ENCODE assay signal across 19 cellular contexts in the genomic region with DNA sequence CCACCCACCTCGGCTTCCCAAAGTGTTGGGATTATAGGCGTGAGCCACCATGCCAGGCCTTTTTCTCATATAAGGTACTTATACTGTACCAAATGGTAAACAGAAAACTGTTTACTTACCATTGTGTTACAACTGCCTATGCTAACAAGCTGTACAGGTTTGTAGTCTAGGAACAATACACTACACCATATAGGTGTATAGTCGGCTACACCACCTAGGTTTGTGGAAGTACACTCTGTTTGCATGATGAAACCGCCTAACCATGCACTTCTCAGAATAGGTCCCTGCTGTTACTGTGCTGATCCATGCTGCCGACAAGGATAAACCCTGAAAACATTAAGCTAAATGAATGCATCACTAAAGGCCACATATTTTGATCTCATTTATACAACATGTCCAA. TPM values are rescaled to one million over a fixed set of nuclear protein-coding genes. Genes with fewer than 3 reads are reported as not detected.
DNase-seq lines count a peak whose midpoint lies in the region; ATAC-seq, FAIRE-seq and TF ChIP-seq lines count a peak whose summit lies in the region.
"Had no signal": no experiment of that assay in that cellular context is flagged by ENCODE, and none has a peak within 500 bp of the region (broad histone marks: within the 10 kb centered on the region; RNA-seq: fewer than 3 reads in every experiment).

No MANE protein-coding gene starts in this region.

- peaks cover 17% of the 10 kb centered on the region for H3K4me1 ChIP-seq in HepG2 (ENCODE audit: insufficient read depth, low read length)
- H3K4me1 ChIP-seq: BLaER1 had no signal

- FAIRE-seq in HepG2 (lab: Jason Lieb, UNC): no peak
- FAIRE-seq: A204.1, H1 had no signal

- in situ Hi-C loops in HepG2 (cut with HindIII; ENCODE audit: extremely low pct_ligation_motif_present, low pct_unique_long_range_greater_than_20kb): no loop called here

- BruUV-seq in HepG2 (replicated peaks; lab: Mats Ljungman, UMichigan): no TSS peak

- DNase-seq in activated CD8-positive, alpha-beta T cell treated with anti-CD3 and anti-CD28 coated beads for 36 hours: no peak
- DNase-seq in activated CD8-positive, alpha-beta T cell treated with anti-CD3 and anti-CD28 coated beads, Interleukin-2, amount 10 ng/mL, durations not matched to agents 7 days and 5 days: no peak
- DNase-seq in DMS53 (lab: John Stamatoyannopoulos, UW): peak; percentile 79
- DNase-seq in activated CD4-positive, alpha-beta memory T cell treated with anti-CD3 and anti-CD28 coated beads for 36 hours: no peak
- DNase-seq in HepG2 (ENCODE audit: low spot score): no peak
- no peak for DNase-seq in activated CD4-positive, CD25-positive, alpha-beta regulatory T cell (lab: John Stamatoyannopoulos, UW)
- DNase-seq: DMS 273 treated with DMSO at 0.1 percent for 48 hours, KG1, NCI-H1436 treated with DMSO at 0.1 percent for 48 hours, NCI-H2029 treated with DMSO at 0.1 percent for 48 hours, NCI-H510A had no signal

- H3K9ac ChIP-seq in HepG2 (ENCODE audit: insufficient read depth, low read depth, low read length): no peak overlapping the region
- H3K9ac ChIP-seq: BLaER1 had no signal

- no peak for TF ChIP-seq RAD21 in HepG2 (CRISPR knock-in tag; IDR thresholded peaks at IDR 0.05)

- intact Hi-C loops in activated CD8-positive, alpha-beta T cell treated with anti-CD3 and anti-CD28 coated beads for 36 hours (cut with micrococcal nuclease): no loop called here
- intact Hi-C loops in activated CD4-positive, alpha-beta memory T cell treated with anti-CD3 and anti-CD28 coated beads for 36 hours (cut with micrococcal nuclease): no loop called here
- intact Hi-C loops in HepG2 (cut with micrococcal nuclease; ENCODE audit: unreplicated experiment): no loop called here

- H3K9me3 ChIP-seq in HepG2 (ENCODE audit: low read length): no peaks in the 10 kb centered on the region
- H3K9me3 ChIP-seq: BLaER1 had no signal

- no peaks in the 10 kb centered on the region for H3K27me3 Mint-ChIP-seq in activated CD8-positive, alpha-beta T cell treated with anti-CD3 and anti-CD28 coated beads for 36 hours
- H3K27me3 Mint-ChIP-seq in activated CD8-positive, alpha-beta T cell treated with anti-CD3 and anti-CD28 coated beads, Interleukin-2, amount 10 ng/mL, durations not matched to agents 7 days and 5 days (ENCODE audit: low read depth): no peaks in the 10 kb centered on the region
- no peaks in the 10 kb centered on the region for H3K27me3 Mint-ChIP-seq in activated CD4-positive, alpha-beta memory T cell treated with anti-CD3 and anti-CD28 coated beads for 36 hours

- peaks cover 5% of the 10 kb centered on the region for H3K4me1 Mint-ChIP-seq in activated CD8-positive, alpha-beta T cell treated with anti-CD3 and anti-CD28 coated beads for 36 hours (ENCODE audit: low read depth)
- H3K4me1 Mint-ChIP-seq in activated CD8-positive, alpha-beta T cell treated with anti-CD3 and anti-CD28 coated beads, Interleukin-2, amount 10 ng/mL, durations not matched to agents 7 days and 5 days (ENCODE audit: low read depth): no peaks in the 10 kb centered on the region
- peaks cover 23% of the 10 kb centered on the region for H3K4me1 Mint-ChIP-seq in activated CD4-positive, alpha-beta memory T cell treated with anti-CD3 and anti-CD28 coated beads for 36 hours (ENCODE audit: low read depth)

- H4K20me1 ChIP-seq in HepG2 (ENCODE audit: insufficient read depth, low read length): peaks cover 6% of the 10 kb centered on the region; the same call in 1 of the 2 replicates

- no peaks in the 10 kb centered on the region for H3K27me3 ChIP-seq in HepG2 (ENCODE audit: control insufficient read depth in 1 of 2, insufficient read depth in 2 of 2, low read length in 2 of 2)
- H3K27me3 ChIP-seq: BLaER1 had no signal

- no peaks in the 10 kb centered on the region for H3K79me2 ChIP-seq in HepG2 (ENCODE audit: insufficient read depth, low read length)

- POLR2A ChIA-PET in activated CD8-positive, alpha-beta T cell treated with anti-CD3 and anti-CD28 coated beads for 36 hours (lab: Charles Lee): interaction anchor here (1.0 kb wide), 1 partner anchor 19 kb away, joined by 4 read pairs; no protein-coding TSS in a partner anchor
- POLR2A ChIA-PET in activated CD8-positive, alpha-beta T cell treated with anti-CD3 and anti-CD28 coated beads, Interleukin-2, amount 10 ng/mL, durations not matched to agents 7 days and 5 days (lab: Charles Lee): no interaction called here
- POLR2A ChIA-PET in activated CD4-positive, alpha-beta memory T cell treated with anti-CD3 and anti-CD28 coated beads for 36 hours (lab: Charles Lee): no interaction called here
- POLR2A ChIA-PET in HepG2 (lab: Yijun Ruan, JAX): interaction anchor here (0.7 to 1.3 kb wide), 2 partner anchors 17 to 19 kb away, joined by 3 to 4 read pairs; partner anchors contain the start of gene DNAJA2

- H3K36me3 Mint-ChIP-seq in activated CD8-positive, alpha-beta T cell treated with anti-CD3 and anti-CD28 coated beads for 36 hours (ENCODE audit: low read depth): peaks cover 30% of the 10 kb centered on the region
- H3K36me3 Mint-ChIP-seq in activated CD8-positive, alpha-beta T cell treated with anti-CD3 and anti-CD28 coated beads, Interleukin-2, amount 10 ng/mL, durations not matched to agents 7 days and 5 days (ENCODE audit: low read depth): peaks cover 29% of the 10 kb centered on the region
- H3K36me3 Mint-ChIP-seq in activated CD4-positive, alpha-beta memory T cell treated with anti-CD3 and anti-CD28 coated beads for 36 hours: peaks cover 34% of the 10 kb centered on the region

- H3K4me3 Mint-ChIP-seq in activated CD8-positive, alpha-beta T cell treated with anti-CD3 and anti-CD28 coated beads for 36 hours: no peak overlapping the region
- H3K4me3 Mint-ChIP-seq in activated CD8-positive, alpha-beta T cell treated with anti-CD3 and anti-CD28 coated beads, Interleukin-2, amount 10 ng/mL, durations not matched to agents 7 days and 5 days: no peak overlapping the region
- H3K4me3 Mint-ChIP-seq in activated CD4-positive, alpha-beta memory T cell treated with anti-CD3 and anti-CD28 coated beads for 36 hours: no peak overlapping the region

- no peak overlapping the region for H3K4me2 ChIP-seq in HepG2 (ENCODE audit: low read depth, low read length)
- H3K4me2 ChIP-seq: BLaER1 had no signal

- H3K27ac Mint-ChIP-seq in activated CD8-positive, alpha-beta T cell treated with anti-CD3 and anti-CD28 coated beads for 36 hours: peak overlapping the region; percentile 13
- H3K27ac Mint-ChIP-seq in activated CD8-positive, alpha-beta T cell treated with anti-CD3 and anti-CD28 coated beads, Interleukin-2, amount 10 ng/mL, durations not matched to agents 7 days and 5 days: no peak overlapping the region
- peak overlapping the region; percentile 67 for H3K27ac Mint-ChIP-seq in activated CD4-positive, alpha-beta memory T cell treated with anti-CD3 and anti-CD28 coated beads for 36 hours

- no peak for ATAC-seq in activated CD8-positive, alpha-beta T cell treated with anti-CD3 and anti-CD28 coated beads for 36 hours
- ATAC-seq in activated CD8-positive, alpha-beta T cell treated with anti-CD3 and anti-CD28 coated beads, Interleukin-2, amount 10 ng/mL, durations not matched to agents 7 days and 5 days: no peak
- ATAC-seq in HepG2 (peak; percentile 26; the same call in 2 of the 3 replicates), GM18907 (IDR thresholded peaks at IDR 0.05; ENCODE audit: unreplicated experiment) (no peak), esophagus mucosa (no peak)
- ATAC-seq: Panc1, Right ventricle myocardium inferior had no signal

- H3K36me3 ChIP-seq in HepG2 (replicated peaks in 1 of 2; ENCODE audit: control insufficient read depth in 1 of 2, insufficient read depth in 2 of 2, low read length in 2 of 2): peaks cover 21 to 50% of the 10 kb centered on the region in 2 experiments

- no peaks in the 10 kb centered on the region for H3K9me3 Mint-ChIP-seq in activated CD8-positive, alpha-beta T cell treated with anti-CD3 and anti-CD28 coated beads for 36 hours
- no peaks in the 10 kb centered on the region for H3K9me3 Mint-ChIP-seq in activated CD8-positive, alpha-beta T cell treated with anti-CD3 and anti-CD28 coated beads, Interleukin-2, amount 10 ng/mL, durations not matched to agents 7 days and 5 days (ENCODE audit: insufficient read depth)
- no peaks in the 10 kb centered on the region for H3K9me3 Mint-ChIP-seq in activated CD4-positive, alpha-beta memory T cell treated with anti-CD3 and anti-CD28 coated beads for 36 hours

- WGBS in HepG2 (ENCODE audit: low lambda C conversion rate): 93% methylated on average over 5 of the region's 5 CpGs

- TF ChIP-seq POLR2A in HepG2 (IDR thresholded peaks at IDR 0.05; ENCODE audit: insufficient read depth in 1 of 2, low read depth in 2 of 2, low read length in 2 of 2): no peak; a peak in 1 of 4 replicates

- TF ChIP-seq EP300 in HepG2 (IDR thresholded peaks at IDR 0.05; ENCODE audit: low read depth in 2 of 2, low read length in 2 of 2) (no peak), HepG2 (CRISPR knock-in tag; IDR thresholded peaks at IDR 0.05; ENCODE audit: borderline replicate concordance) (no peak)

- no peak for TF ChIP-seq CTCF in activated CD8-positive, alpha-beta T cell treated with anti-CD3 and anti-CD28 coated beads for 36 hours (IDR thresholded peaks at IDR 0.05)
- no peak for TF ChIP-seq CTCF in HepG2 (CRISPR knock-in tag; IDR thresholded peaks at IDR 0.05)

- CTCF ChIA-PET in activated CD8-positive, alpha-beta T cell treated with anti-CD3 and anti-CD28 coated beads for 36 hours (lab: Charles Lee): interaction anchor here (0.5 to 1.2 kb wide), 2 partner anchors 24 to 101 kb away, joined by 3 read pairs; no protein-coding TSS in a partner anchor
- CTCF ChIA-PET in activated CD8-positive, alpha-beta T cell treated with anti-CD3 and anti-CD28 coated beads, Interleukin-2, amount 10 ng/mL, durations not matched to agents 7 days and 5 days (lab: Charles Lee): no interaction called here
- CTCF ChIA-PET in activated CD4-positive, alpha-beta memory T cell treated with anti-CD3 and anti-CD28 coated beads for 36 hours (lab: Charles Lee): no interaction called here
- CTCF ChIA-PET in HepG2 (lab: Yijun Ruan, JAX; ENCODE audit: low intra/inter-chr PET ratio, low total read pairs): no interaction called here

- H2AFZ ChIP-seq in HepG2 (ENCODE audit: low read length): no peak overlapping the region

- H3K27ac ChIP-seq in HepG2 (ENCODE audit: extremely low read length, insufficient read depth, low read length): no peak overlapping the region
- H3K27ac ChIP-seq: BLaER1, SK-N-MC had no signal

- H3K4me3 ChIP-seq in HepG2 (replicated peaks in 1 of 3; ENCODE audit: insufficient read depth in 1 of 3, low read depth in 2 of 3, low read length in 3 of 3): no peak overlapping the region
- H3K4me3 ChIP-seq: BLaER1, SK-N-MC had no signal

RNA-seq across cellular contexts. Expression of gene DNAJA2, which starts 18.9 kb away (rescaled TPM):
- total RNA-seq in activated CD8-positive, alpha-beta T cell treated with anti-CD3 and anti-CD28 coated beads for 36 hours: 10 to 100 TPM; 68.4 to 70.2 TPM
- total RNA-seq in activated CD8-positive, alpha-beta T cell treated with anti-CD3 and anti-CD28 coated beads, Interleukin-2, amount 10 ng/mL, durations not matched to agents 7 days and 5 days: 10 to 100 TPM; 53.9 to 54.1 TPM
- 10 to 100 TPM; 78.9 to 80.6 TPM for total RNA-seq in activated CD4-positive, alpha-beta memory T cell treated with anti-CD3 and anti-CD28 coated beads for 36 hours
- total RNA-seq in HepG2 (2016; rRNA removed; fragmentation: Illumina TruSeq; extraction: Trizol): 176 and 181 TPM in 2 replicates
- total RNA-seq in HepG2 (2016; cell fraction: cytosol; rRNA removed; fragmentation: Illumina TruSeq; extraction: Trizol; ENCODE audit: low read depth): 47.3 and 50.8 TPM in 2 replicates
- total RNA-seq in HepG2 (2016; cell fraction: insoluble cytoplasmic fraction; rRNA removed; fragmentation: Illumina TruSeq; extraction: Trizol): 176 and 177 TPM in 2 replicates
- total RNA-seq in HepG2 (2016; cell fraction: membrane; rRNA removed; fragmentation: Illumina TruSeq; extraction: Trizol): 92.5 and 108 TPM in 2 replicates
- total RNA-seq in HepG2 (2016; cell fraction: nucleus; rRNA removed; fragmentation: Illumina TruSeq; extraction: Trizol): 65.1 and 73.4 TPM in 2 replicates
- polyA plus RNA-seq in HepG2 (2011; rRNA removed): 22.0 and 25.4 TPM in 2 replicates
- 10.6 and 19.4 TPM in 2 replicates for polyA plus RNA-seq in HepG2 (2011; cell fraction: cytosol; rRNA removed)
- polyA plus RNA-seq in HepG2 (2011; cell fraction: nucleus; rRNA removed): 9.5 and 13.3 TPM in 2 replicates
- 107 and 109 TPM in 2 replicates for polyA plus RNA-seq in HepG2 (2012)
- polyA plus RNA-seq in HepG2 (2016; cell fraction: cytosol; fragmentation: Illumina TruSeq; extraction: Trizol; ENCODE audit: low read depth): 27.5 and 27.6 TPM in 2 replicates
- polyA plus RNA-seq in HepG2 (2016; cell fraction: insoluble cytoplasmic fraction; fragmentation: Illumina TruSeq; extraction: Trizol; ENCODE audit: low read depth): 139 and 148 TPM in 2 replicates
- 41.2 and 43.1 TPM in 2 replicates for polyA plus RNA-seq in HepG2 (2016; cell fraction: membrane; fragmentation: Illumina TruSeq; extraction: Trizol; ENCODE audit: low read depth)
- 78.3 and 82.7 TPM in 2 replicates for polyA plus RNA-seq in HepG2 (2016; cell fraction: nucleus; fragmentation: Illumina TruSeq; extraction: Trizol; ENCODE audit: insufficient read depth, low read depth)
- polyA minus RNA-seq in HepG2 (2011; rRNA and poly(A)+ RNA removed; ENCODE audit: low replicate concordance): 17.9 and 28.5 TPM in 2 replicates
- polyA minus RNA-seq in HepG2 (2011; cell fraction: cytosol; rRNA and poly(A)+ RNA removed): 57.4 and 64.5 TPM in 2 replicates
- 42.6 and 54.6 TPM in 2 replicates for polyA minus RNA-seq in HepG2 (2011; cell fraction: nucleus; rRNA and poly(A)+ RNA removed)
- 44.6 TPM for total RNA-seq in esophagus mucosa

Comparison
In these comparisons a context has a peak if more than half of its experiments do, and no peak if none do; other contexts are left out.
1. POLR2A ChIA-PET loops: an anchor here in activated CD8-positive, alpha-beta T cell treated with anti-CD3 and anti-CD28 coated beads for 36 hours (1.0 kb wide) and HepG2 (0.7 to 1.3 kb wide); none called in activated CD8-positive, alpha-beta T cell treated with anti-CD3 and anti-CD28 coated beads, Interleukin-2, amount 10 ng/mL, durations not matched to agents 7 days and 5 days and activated CD4-positive, alpha-beta memory T cell treated with anti-CD3 and anti-CD28 coated beads for 36 hours.